In genomic region chr15:63497642-63498100, GRCh38 we compare ENCODE assay signal across 8 cellular contexts. TPM values are rescaled to one million over a fixed set of nuclear protein-coding genes. Genes with fewer than 3 reads are reported as not detected.
DNase-seq lines count a peak whose midpoint lies in the region; ATAC-seq, FAIRE-seq and TF ChIP-seq lines count a peak whose summit lies in the region.

No MANE protein-coding gene starts in this region.

- H3K79me2 ChIP-seq in HepG2 (ENCODE audit: insufficient read depth, low read length): no peaks in the 10 kb centered on the region

- intact Hi-C loops in HepG2 (cut with micrococcal nuclease; ENCODE audit: unreplicated experiment): no loop called here

- peak; percentile 67 for FAIRE-seq in HepG2 (lab: Jason Lieb, UNC)

- TF ChIP-seq EP300 in HepG2 (IDR thresholded peaks at IDR 0.05; ENCODE audit: low read depth in 2 of 2, low read length in 2 of 2) (peak in 1 of 2 experiments; percentile 25; a peak in 1 of 4 replicates), HepG2 (CRISPR knock-in tag; IDR thresholded peaks at IDR 0.05; ENCODE audit: borderline replicate concordance) (no peak)

- H3K36me3 ChIP-seq in BLaER1 treated with 17β-estradiol and CSF1 and Interleukin-3, amounts not matched to agents 10 nM and 100 nM: no peaks in the 10 kb centered on the region
- no peaks in the 10 kb centered on the region for H3K36me3 ChIP-seq in HepG2 (replicated peaks in 1 of 2; ENCODE audit: control insufficient read depth in 1 of 2, insufficient read depth in 2 of 2, low read length in 2 of 2)

- H3K27me3 ChIP-seq in BLaER1 treated with 17β-estradiol and CSF1 and Interleukin-3, amounts not matched to agents 10 nM and 100 nM: no peaks in the 10 kb centered on the region
- H3K27me3 ChIP-seq in HepG2 (ENCODE audit: control insufficient read depth in 1 of 2, insufficient read depth in 2 of 2, low read length in 2 of 2): peaks cover 0 to 3% of the 10 kb centered on the region in 2 experiments; a peak in 2 of 5 replicates

- no peak for TF ChIP-seq CTCF in HepG2 (CRISPR knock-in tag; IDR thresholded peaks at IDR 0.05)
- TF ChIP-seq CTCF in GM10266 (IDR thresholded peaks at IDR 0.05; ENCODE audit: control insufficient read depth, insufficient read depth, low read depth, missing control alignments): no peak

- H3K27ac ChIP-seq in BLaER1 treated with 17β-estradiol and CSF1 and Interleukin-3, amounts not matched to agents 10 nM and 100 nM: peak overlapping the region; percentile 99 to 100 (median 100)
- H3K27ac ChIP-seq in HepG2 (ENCODE audit: extremely low read length, insufficient read depth, low read length): no peak overlapping the region

- BruUV-seq in HepG2 (replicated peaks; lab: Mats Ljungman, UMichigan): no TSS peak

- CTCF ChIA-PET in HepG2 (lab: Yijun Ruan, JAX; ENCODE audit: low intra/inter-chr PET ratio, low total read pairs): no interaction called here

- no peaks in the 10 kb centered on the region for H4K20me1 ChIP-seq in BLaER1 treated with 17β-estradiol and CSF1 and Interleukin-3, amounts not matched to agents 10 nM and 100 nM
- no peaks in the 10 kb centered on the region for H4K20me1 ChIP-seq in HepG2 (ENCODE audit: insufficient read depth, low read length)

- TF ChIP-seq RAD21 in HepG2 (CRISPR knock-in tag; IDR thresholded peaks at IDR 0.05): no peak

- H2AFZ ChIP-seq in HepG2 (ENCODE audit: low read length): no peak overlapping the region

- in situ Hi-C loops in HepG2 (cut with HindIII; ENCODE audit: extremely low pct_ligation_motif_present, low pct_unique_long_range_greater_than_20kb): no loop called here

- ATAC-seq in HepG2 (peak; percentile 32), GM21360 (IDR thresholded peaks at IDR 0.05; ENCODE audit: unreplicated experiment) (no peak)

- peak overlapping the region; percentile 65 to 100 (median 82) for H3K9ac ChIP-seq in BLaER1 treated with 17β-estradiol and CSF1 and Interleukin-3, amounts not matched to agents 10 nM and 100 nM
- peak overlapping the region; percentile 12; the same call in 1 of the 2 replicates for H3K9ac ChIP-seq in HepG2 (ENCODE audit: insufficient read depth, low read depth, low read length)

- H3K9me3 ChIP-seq in BLaER1 treated with 17β-estradiol and CSF1 and Interleukin-3, amounts not matched to agents 10 nM and 100 nM (replicated peaks in 1 of 11): no peaks in the 10 kb centered on the region
- no peaks in the 10 kb centered on the region for H3K9me3 ChIP-seq in HepG2 (ENCODE audit: low read length)

- peak overlapping the region; percentile 84 to 96 (median 93) for H3K4me2 ChIP-seq in BLaER1 treated with 17β-estradiol and CSF1 and Interleukin-3, amounts not matched to agents 10 nM and 100 nM
- H3K4me2 ChIP-seq in HepG2 (ENCODE audit: low read depth, low read length): peak overlapping the region; percentile 61

- POLR2A ChIA-PET in HepG2 (lab: Yijun Ruan, JAX): interaction anchor here (0.9 to 1.7 kb wide), 4 partner anchors 8 to 14 kb away, joined by 3 to 5 read pairs (median 4); no protein-coding TSS in a partner anchor

- peaks cover 79 to 100% (median 99%) of the 10 kb centered on the region in 10 experiments for H3K4me1 ChIP-seq in BLaER1 treated with 17β-estradiol and CSF1 and Interleukin-3, amounts not matched to agents 10 nM and 100 nM
- peaks cover 77% of the 10 kb centered on the region for H3K4me1 ChIP-seq in HepG2 (ENCODE audit: insufficient read depth, low read length)

- H3K4me3 ChIP-seq in BLaER1 treated with 17β-estradiol and CSF1 and Interleukin-3, amounts not matched to agents 10 nM and 100 nM: peak overlapping the region in 8 of 10 experiments; percentile 1 to 68 (median 50); a peak in 12 of 20 replicates
- no peak overlapping the region; a peak in 1 of 6 replicates for H3K4me3 ChIP-seq in HepG2 (replicated peaks in 1 of 3; ENCODE audit: insufficient read depth in 1 of 3, low read depth in 2 of 3, low read length in 3 of 3)

- DNase-seq in MV-4-11 (lab: John Stamatoyannopoulos, UW) (peak; percentile 96), HepG2 (ENCODE audit: low spot score) (no peak), GM10266 (ENCODE audit: extremely low spot score) (no peak), RPMI8226 (no peak), AG20443 (ENCODE audit: low spot score) (no peak)
- DNase-seq in activated CD8-positive, alpha-beta memory T cell treated with anti-CD3 and anti-CD28 coated beads, Interleukin-2, amount 50 U/mL, for 1 hour (ENCODE audit: extremely low read depth): peak; percentile 59

- TF ChIP-seq POLR2A in HepG2 (IDR thresholded peaks at IDR 0.05; ENCODE audit: insufficient read depth in 1 of 2, low read depth in 2 of 2, low read length in 2 of 2): no peak

- 12% methylated on average over 3 of the region's 3 CpGs for WGBS in HepG2 (ENCODE audit: low lambda C conversion rate)

TF ChIP-seq in HepG2, 621 proteins besides CTCF, POLR2A, EP300 and RAD21 (continues in another document):
- TF ChIP-seq TCF7L2 (IDR thresholded peaks at IDR 0.05; ENCODE audit: low read depth, low read length) (no peak), ZNF431 (CRISPR knock-in tag; IDR thresholded peaks at IDR 0.05; ENCODE audit: borderline replicate concordance, low read depth) (0 out of 2 replicates have a peak, but pooled peaks have one; percentile 59), ETV5 (CRISPR knock-in tag; IDR thresholded peaks at IDR 0.05; ENCODE audit: borderline replicate concordance) (peak; percentile 26; the same call in 1 of the 2 replicates), FOXP1 (IDR thresholded peaks at IDR 0.05) (no peak), FOXP1 (CRISPR knock-in tag; IDR thresholded peaks at IDR 0.05) (peak; percentile 46; the same call in 1 of the 2 replicates), MED13 (CRISPR knock-in tag; IDR thresholded peaks at IDR 0.05) (no peak), SSRP1 (CRISPR knock-in tag; IDR thresholded peaks at IDR 0.05) (no peak), GATAD2A (CRISPR knock-in tag; IDR thresholded peaks at IDR 0.05) (peak; percentile 47; the same call in 1 of the 2 replicates), ZNF367 (CRISPR knock-in tag; IDR thresholded peaks at IDR 0.05; ENCODE audit: borderline replicate concordance) (no peak), ZNF7 (CRISPR knock-in tag; IDR thresholded peaks at IDR 0.05) (peak; percentile 48; the same call in 1 of the 2 replicates), FOSL2 (CRISPR knock-in tag; IDR thresholded peaks at IDR 0.05) (peak; percentile 37; the same call in 1 of the 2 replicates), MTA3 (CRISPR knock-in tag; IDR thresholded peaks at IDR 0.05) (no peak), CEBPG (CRISPR knock-in tag; IDR thresholded peaks at IDR 0.05) (peak; percentile 78), CEBPB (IDR thresholded peaks at IDR 0.05; ENCODE audit: borderline replicate concordance, low read depth, low read length) (peak; percentile 85), SALL1 (CRISPR knock-in tag; IDR thresholded peaks at IDR 0.05) (peak; percentile 17; the same call in 1 of the 2 replicates)
- TF ChIP-seq, protein P1, sequence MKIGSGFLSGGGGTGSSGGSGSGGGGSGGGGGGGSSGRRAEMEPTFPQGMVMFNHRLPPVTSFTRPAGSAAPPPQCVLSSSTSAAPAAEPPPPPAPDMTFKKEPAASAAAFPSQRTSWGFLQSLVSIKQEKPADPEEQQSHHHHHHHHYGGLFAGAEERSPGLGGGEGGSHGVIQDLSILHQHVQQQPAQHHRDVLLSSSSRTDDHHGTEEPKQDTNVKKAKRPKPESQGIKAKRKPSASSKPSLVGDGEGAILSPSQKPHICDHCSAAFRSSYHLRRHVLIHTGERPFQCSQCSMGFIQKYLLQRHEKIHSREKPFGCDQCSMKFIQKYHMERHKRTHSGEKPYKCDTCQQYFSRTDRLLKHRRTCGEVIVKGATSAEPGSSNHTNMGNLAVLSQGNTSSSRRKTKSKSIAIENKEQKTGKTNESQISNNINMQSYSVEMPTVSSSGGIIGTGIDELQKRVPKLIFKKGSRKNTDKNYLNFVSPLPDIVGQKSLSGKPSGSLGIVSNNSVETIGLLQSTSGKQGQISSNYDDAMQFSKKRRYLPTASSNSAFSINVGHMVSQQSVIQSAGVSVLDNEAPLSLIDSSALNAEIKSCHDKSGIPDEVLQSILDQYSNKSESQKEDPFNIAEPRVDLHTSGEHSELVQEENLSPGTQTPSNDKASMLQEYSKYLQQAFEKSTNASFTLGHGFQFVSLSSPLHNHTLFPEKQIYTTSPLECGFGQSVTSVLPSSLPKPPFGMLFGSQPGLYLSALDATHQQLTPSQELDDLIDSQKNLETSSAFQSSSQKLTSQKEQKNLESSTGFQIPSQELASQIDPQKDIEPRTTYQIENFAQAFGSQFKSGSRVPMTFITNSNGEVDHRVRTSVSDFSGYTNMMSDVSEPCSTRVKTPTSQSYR (CRISPR knock-in tag; IDR thresholded peaks at IDR 0.05; ENCODE audit: borderline replicate concordance): peak; percentile 48; the same call in 1 of the 2 replicates

RNA-seq across cellular contexts. Expression of gene USP3, which starts 6.7 kb away (rescaled TPM):
- 55.9 and 61.2 TPM in 2 replicates for total RNA-seq in HepG2 (2016; rRNA removed; fragmentation: Illumina TruSeq; extraction: Trizol)
- total RNA-seq in HepG2 (2016; cell fraction: cytosol; rRNA removed; fragmentation: Illumina TruSeq; extraction: Trizol; ENCODE audit: low read depth): 201 and 217 TPM in 2 replicates
- 52.9 and 64.6 TPM in 2 replicates for total RNA-seq in HepG2 (2016; cell fraction: insoluble cytoplasmic fraction; rRNA removed; fragmentation: Illumina TruSeq; extraction: Trizol)
- total RNA-seq in HepG2 (2016; cell fraction: membrane; rRNA removed; fragmentation: Illumina TruSeq; extraction: Trizol): 111 and 117 TPM in 2 replicates
- 87.7 and 94.7 TPM in 2 replicates for total RNA-seq in HepG2 (2016; cell fraction: nucleus; rRNA removed; fragmentation: Illumina TruSeq; extraction: Trizol)
- 14.3 and 16.0 TPM in 2 replicates for polyA plus RNA-seq in HepG2 (2011; rRNA removed)
- 10.3 and 13.3 TPM in 2 replicates for polyA plus RNA-seq in HepG2 (2011; cell fraction: cytosol; rRNA removed)
- 39.8 and 44.5 TPM in 2 replicates for polyA plus RNA-seq in HepG2 (2011; cell fraction: nucleus; rRNA removed)
- polyA plus RNA-seq in HepG2 (2012): 36.2 and 40.8 TPM in 2 replicates
- 10.3 and 13.7 TPM in 2 replicates for polyA plus RNA-seq in HepG2 (2016; cell fraction: cytosol; fragmentation: Illumina TruSeq; extraction: Trizol; ENCODE audit: low read depth)
- polyA plus RNA-seq in HepG2 (2016; cell fraction: insoluble cytoplasmic fraction; fragmentation: Illumina TruSeq; extraction: Trizol; ENCODE audit: low read depth): 42.1 and 42.7 TPM in 2 replicates
- 25.5 and 25.9 TPM in 2 replicates for polyA plus RNA-seq in HepG2 (2016; cell fraction: membrane; fragmentation: Illumina TruSeq; extraction: Trizol; ENCODE audit: low read depth)
- polyA plus RNA-seq in HepG2 (2016; cell fraction: nucleus; fragmentation: Illumina TruSeq; extraction: Trizol; ENCODE audit: insufficient read depth, low read depth): 86.8 and 90.5 TPM in 2 replicates
- 30.9 and 34.8 TPM in 2 replicates for polyA minus RNA-seq in HepG2 (2011; rRNA and poly(A)+ RNA removed; ENCODE audit: low replicate concordance)
- polyA minus RNA-seq in HepG2 (2011; cell fraction: cytosol; rRNA and poly(A)+ RNA removed): 30.4 and 30.9 TPM in 2 replicates
- polyA minus RNA-seq in HepG2 (2011; cell fraction: nucleus; rRNA and poly(A)+ RNA removed): 88.7 and 110 TPM in 2 replicates

Comparison
In these comparisons a context has a peak if more than half of its experiments do, and no peak if none do; other contexts are left out.
1. H3K4me3 ChIP-seq: peak in BLaER1 treated with 17β-estradiol and CSF1 and Interleukin-3, amounts not matched to agents 10 nM and 100 nM (8 of 10); none in HepG2 (0 of 3).
2. DNase-seq: peak in MV-4-11 (single experiment) and activated CD8-positive, alpha-beta memory T cell treated with anti-CD3 and anti-CD28 coated beads, Interleukin-2, amount 50 U/mL, for 1 hour (single experiment); none in HepG2 (single experiment), GM10266 (single experiment), RPMI8226 (single experiment) and AG20443 (single experiment).